In the genomic region with DNA sequence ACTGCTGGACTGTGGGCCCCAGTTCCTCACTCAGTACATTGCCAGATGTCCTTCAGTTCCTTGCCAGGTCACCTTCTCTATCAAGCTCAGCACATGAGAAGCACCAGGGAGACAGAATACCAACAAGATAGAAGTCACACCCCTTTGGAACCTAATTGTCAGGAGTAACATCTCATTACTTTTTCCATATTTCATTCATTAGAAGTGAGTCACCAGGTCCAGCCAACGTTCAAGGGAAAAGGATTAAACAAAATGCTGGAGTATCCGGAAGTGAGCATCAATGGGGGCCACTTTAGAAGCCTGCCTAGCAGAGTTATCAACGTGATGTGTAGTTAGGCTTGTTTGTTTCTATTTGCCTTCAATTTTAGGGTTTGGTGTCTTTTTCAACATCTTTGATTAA, we compare ENCODE assay signal across 17 cellular contexts.
DNase-seq lines count a peak whose midpoint lies in the region; TF ChIP-seq lines count a peak whose summit lies in the region.
"Had no signal": no experiment of that assay in that cellular context is flagged by ENCODE, and none has a peak within 500 bp of the region (broad histone marks: within the 10 kb centered on the region; RNA-seq: fewer than 3 reads in every experiment).

No MANE protein-coding gene starts in this region.

- H3K4me1 Mint-ChIP-seq in MCF 10A (ENCODE audit: insufficient read depth, unreplicated experiment) = no peaks in the 10 kb centered on the region
- H3K4me1 Mint-ChIP-seq: B cell; CD4-positive, alpha-beta memory T cell had no signal

- no peaks in the 10 kb centered on the region for H3K9me3 Mint-ChIP-seq in MCF 10A (ENCODE audit: unreplicated experiment)

- CTCF ChIA-PET in MCF 10A (lab: Yijun Ruan, JAX) = no interaction called here

- BruUV-seq in MCF 10A (replicated peaks; lab: Mats Ljungman, UMichigan) = no TSS peak

- intact Hi-C loops in MCF 10A (cut with micrococcal nuclease) = no loop called here

- H3K27ac Mint-ChIP-seq in MCF 10A (ENCODE audit: low read depth, unreplicated experiment) = no peak overlapping the region
- H3K27ac Mint-ChIP-seq: B cell; CD4-positive, alpha-beta memory T cell had no signal

- DNase-seq in AG20443 (ENCODE audit: low spot score) (peak; percentile 52), HT1080 (ENCODE audit: low read depth) (peak; percentile 24), amniotic epithelial cell (ENCODE audit: low read depth) (peak; percentile 70), fibroblast of pulmonary artery (ENCODE audit: low read depth) (peak; percentile 33), MCF 10A (ENCODE audit: unreplicated experiment) (no peak), NCI-H524 treated with DMSO at 0.1 percent for 48 hours (lab: John Stamatoyannopoulos, UW) (no peak), putamen (ENCODE audit: low spot score) (no peak)
- DNase-seq in stimulated activated CD4-positive, alpha-beta T cell treated with anti-CD3 and anti-CD28 coated beads, Interleukin-12 subunit alpha, Interleukin-12 subunit beta, amount 100 ng/mL, for 4 hours = no peak
- DNase-seq: CD4-positive, alpha-beta memory T cell; DMS79; GOT3; KBM-7; MM.1S; NCI-H1105 treated with DMSO at 0.1 percent for 48 hours; NCI-H187; SHP77 had no signal

- POLR2A ChIA-PET in MCF 10A (lab: Yijun Ruan, JAX) = no interaction called here

- peaks cover 22% of the 10 kb centered on the region for H3K27me3 Mint-ChIP-seq in MCF 10A (ENCODE audit: insufficient read depth, unreplicated experiment)
- H3K27me3 Mint-ChIP-seq: B cell had no signal

- no peak overlapping the region for H3K4me3 Mint-ChIP-seq in MCF 10A (ENCODE audit: unreplicated experiment)
- H3K4me3 Mint-ChIP-seq: B cell; CD4-positive, alpha-beta memory T cell had no signal

- H3K36me3 Mint-ChIP-seq in MCF 10A (ENCODE audit: insufficient read depth, unreplicated experiment) = no peaks in the 10 kb centered on the region
- H3K36me3 Mint-ChIP-seq: CD4-positive, alpha-beta memory T cell had no signal

- no peak overlapping the region for H3K4me3 ChIP-seq in fibroblast of pulmonary artery (replicated peaks; ENCODE audit: low read depth, low read length)

- TF ChIP-seq CTCF in fibroblast of pulmonary artery (IDR thresholded peaks at IDR 0.05; ENCODE audit: low read length, missing control alignments) = no peak
- no peak for TF ChIP-seq CTCF in MCF 10A (IDR thresholded peaks at IDR 0.05; ENCODE audit: unreplicated experiment)

Comparison
In these comparisons a context has a peak if more than half of its experiments do, and no peak if none do; other contexts are left out.
1. DNase-seq: peak in AG20443 (single experiment), HT1080 (single experiment), amniotic epithelial cell (single experiment) and fibroblast of pulmonary artery (single experiment); none in MCF 10A (single experiment), stimulated activated CD4-positive, alpha-beta T cell treated with anti-CD3 and anti-CD28 coated beads, Interleukin-12 subunit alpha, Interleukin-12 subunit beta, amount 100 ng/mL, for 4 hours (single experiment), NCI-H524 treated with DMSO at 0.1 percent for 48 hours (single experiment) and putamen (single experiment).